2 cellular contexts compared by ENCODE assay signal in genomic region chr3:183443395-183444132, GRCh38.
TF ChIP-seq lines count a peak whose summit lies in the region.

No MANE protein-coding gene starts in this region.

TF ChIP-seq in HepG2, 621 proteins besides CTCF, POLR2A, EP300 and RAD21 (continues in another document):
- no peak for TF ChIP-seq DMAP1 (CRISPR knock-in tag; IDR thresholded peaks at IDR 0.05)
- TF ChIP-seq NR2F6 (IDR thresholded peaks at IDR 0.05) = peak; percentile 53; the same call in 1 of the 2 replicates
- TF ChIP-seq NR2F6 (CRISPR knock-in tag; IDR thresholded peaks at IDR 0.05) = no peak
- TF ChIP-seq PAXIP1 (CRISPR knock-in tag; conservative IDR thresholded peaks at IDR 0.05) = 0 out of 2 replicates have a peak, but pooled peaks have one; percentile 29
- no peak for TF ChIP-seq ZNF367 (CRISPR knock-in tag; IDR thresholded peaks at IDR 0.05; ENCODE audit: borderline replicate concordance)
- no peak for TF ChIP-seq SOX13 (IDR thresholded peaks at IDR 0.05)
- TF ChIP-seq SOX13 (CRISPR knock-in tag; conservative IDR thresholded peaks at IDR 0.05 in 1 of 2, IDR thresholded peaks at IDR 0.05 in 1 of 2) = peak in 1 of 2 experiments; percentile 50; a peak in 1 of 4 replicates
- TF ChIP-seq NR2F1 (CRISPR knock-in tag; IDR thresholded peaks at IDR 0.05) = peak in 1 of 2 experiments; percentile 44; a peak in 2 of 4 replicates
- 0 out of 2 replicates have a peak, but pooled peaks have one; percentile 66 for TF ChIP-seq ZNF562 (CRISPR knock-in tag; IDR thresholded peaks at IDR 0.05; ENCODE audit: borderline replicate concordance)
- TF ChIP-seq TRAFD1 (CRISPR knock-in tag; IDR thresholded peaks at IDR 0.05; ENCODE audit: borderline replicate concordance) = no peak
- peak; percentile 61; the same call in 1 of the 2 replicates for TF ChIP-seq SOX5 (CRISPR knock-in tag; IDR thresholded peaks at IDR 0.05; ENCODE audit: borderline replicate concordance)
- TF ChIP-seq NR2F2 (IDR thresholded peaks at IDR 0.05; ENCODE audit: borderline replicate concordance, low read depth) = 0 out of 2 replicates have a peak, but pooled peaks have one; percentile 39
- TF ChIP-seq ZNF24 (IDR thresholded peaks at IDR 0.05) = peak; percentile 52; the same call in 1 of the 2 replicates
- TF ChIP-seq DNMT1 (CRISPR knock-in tag; IDR thresholded peaks at IDR 0.05) = no peak
- peak; percentile 23; the same call in 1 of the 2 replicates for TF ChIP-seq TFAP4 (IDR thresholded peaks at IDR 0.05; ENCODE audit: borderline replicate concordance, low read depth)
- TF ChIP-seq ELF3 (CRISPR knock-in tag; IDR thresholded peaks at IDR 0.05) = peak; percentile 75
- no peak for TF ChIP-seq AKAP8 (CRISPR knock-in tag; IDR thresholded peaks at IDR 0.05)
- no peak for TF ChIP-seq PPARG (CRISPR knock-in tag; conservative IDR thresholded peaks at IDR 0.05)
- peak; percentile 30; the same call in 1 of the 2 replicates for TF ChIP-seq RARA (CRISPR knock-in tag; IDR thresholded peaks at IDR 0.05)
- no peak for TF ChIP-seq SOX6 (IDR thresholded peaks at IDR 0.05)
- TF ChIP-seq SOX6 (CRISPR knock-in tag; IDR thresholded peaks at IDR 0.05) = peak; percentile 39; the same call in 1 of the 2 replicates
- TF ChIP-seq PHB2 (IDR thresholded peaks at IDR 0.05; ENCODE audit: partially characterized antibody) = no peak

TF ChIP-seq in K562, 482 proteins besides CTCF, POLR2A, EP300 and RAD21:
- peak; percentile 92 for TF ChIP-seq TRIM28 (IDR thresholded peaks at IDR 0.05)
- TF ChIP-seq CBFA2T2 (conservative IDR thresholded peaks at IDR 0.05) = 0 out of 2 replicates have a peak, but pooled peaks have one; percentile 5
- peak in 1 of 2 experiments; percentile 44 for TF ChIP-seq E2F6 (IDR thresholded peaks at IDR 0.05; ENCODE audit: borderline replicate concordance in 1 of 2, extremely low read depth in 1 of 2, insufficient read depth in 1 of 2, insufficient read length in 1 of 2, low read depth in 1 of 2, low read length in 1 of 2, poor library complexity in 1 of 2, severe bottlenecking in 1 of 2)
- TF ChIP-seq SRSF3 (IDR thresholded peaks at IDR 0.05; ENCODE audit: insufficient read depth, low read length) = no peak
- TF ChIP-seq TRIM24 (IDR thresholded peaks at IDR 0.05) = peak; percentile 49 to 65; a peak in 3 of 4 replicates
- peak; percentile 81; the same call in 1 of the 2 replicates for TF ChIP-seq XRCC3 (IDR thresholded peaks at IDR 0.05)
- peak; percentile 36; the same call in 1 of the 2 replicates for TF ChIP-seq CBFA2T3 (IDR thresholded peaks at IDR 0.05)
- TF ChIP-seq MXI1 (IDR thresholded peaks at IDR 0.05; ENCODE audit: low read depth, low read length) = no peak
- no peak for TF ChIP-seq NCOA1 (IDR thresholded peaks at IDR 0.05; ENCODE audit: low read depth)
- peak in 1 of 2 experiments; percentile 94; a peak in 2 of 3 replicates for TF ChIP-seq CBX3 (IDR thresholded peaks at IDR 0.05; ENCODE audit: borderline replicate concordance in 1 of 2, low read length in 2 of 2)
- TF ChIP-seq ZNF280A (IDR thresholded peaks at IDR 0.05; ENCODE audit: low read depth, partially characterized antibody) = peak; percentile 96
- peak; percentile 34; the same call in 1 of the 2 replicates for TF ChIP-seq USF1 (CRISPR knock-in tag; IDR thresholded peaks at IDR 0.05)
- TF ChIP-seq ZEB2 (IDR thresholded peaks at IDR 0.05) = 0 out of 2 replicates have a peak, but pooled peaks have one; percentile 23
- TF ChIP-seq TCF3 (CRISPR knock-in tag; IDR thresholded peaks at IDR 0.05) = peak; percentile 36; the same call in 1 of the 2 replicates
- peak; percentile 78 for TF ChIP-seq MYBL2 (IDR thresholded peaks at IDR 0.05; ENCODE audit: low read depth)
- no peak for TF ChIP-seq MYBL2 (CRISPR knock-in tag; IDR thresholded peaks at IDR 0.05; ENCODE audit: borderline replicate concordance)
- TF ChIP-seq SMARCA4 (IDR thresholded peaks at IDR 0.05) = no peak
- TF ChIP-seq FOXM1 (IDR thresholded peaks at IDR 0.05; ENCODE audit: low read depth) = peak; percentile 49; the same call in 1 of the 2 replicates
- no peak for TF ChIP-seq FOXM1 (CRISPR knock-in tag; IDR thresholded peaks at IDR 0.05; ENCODE audit: low read depth)
- TF ChIP-seq CBX5 (IDR thresholded peaks at IDR 0.05; ENCODE audit: borderline replicate concordance, low read depth) = 0 out of 2 replicates have a peak, but pooled peaks have one; percentile 71
- TF ChIP-seq ZBTB49 (CRISPR knock-in tag; IDR thresholded peaks at IDR 0.05; ENCODE audit: borderline replicate concordance) = no peak
- TF ChIP-seq ZBTB33 (CRISPR knock-in tag; IDR thresholded peaks at IDR 0.05) = peak; percentile 97
- TF ChIP-seq ZNF274 (IDR thresholded peaks at IDR 0.05; ENCODE audit: borderline replicate concordance, low read depth, low read length) = no peak
